In the genomic region with DNA sequence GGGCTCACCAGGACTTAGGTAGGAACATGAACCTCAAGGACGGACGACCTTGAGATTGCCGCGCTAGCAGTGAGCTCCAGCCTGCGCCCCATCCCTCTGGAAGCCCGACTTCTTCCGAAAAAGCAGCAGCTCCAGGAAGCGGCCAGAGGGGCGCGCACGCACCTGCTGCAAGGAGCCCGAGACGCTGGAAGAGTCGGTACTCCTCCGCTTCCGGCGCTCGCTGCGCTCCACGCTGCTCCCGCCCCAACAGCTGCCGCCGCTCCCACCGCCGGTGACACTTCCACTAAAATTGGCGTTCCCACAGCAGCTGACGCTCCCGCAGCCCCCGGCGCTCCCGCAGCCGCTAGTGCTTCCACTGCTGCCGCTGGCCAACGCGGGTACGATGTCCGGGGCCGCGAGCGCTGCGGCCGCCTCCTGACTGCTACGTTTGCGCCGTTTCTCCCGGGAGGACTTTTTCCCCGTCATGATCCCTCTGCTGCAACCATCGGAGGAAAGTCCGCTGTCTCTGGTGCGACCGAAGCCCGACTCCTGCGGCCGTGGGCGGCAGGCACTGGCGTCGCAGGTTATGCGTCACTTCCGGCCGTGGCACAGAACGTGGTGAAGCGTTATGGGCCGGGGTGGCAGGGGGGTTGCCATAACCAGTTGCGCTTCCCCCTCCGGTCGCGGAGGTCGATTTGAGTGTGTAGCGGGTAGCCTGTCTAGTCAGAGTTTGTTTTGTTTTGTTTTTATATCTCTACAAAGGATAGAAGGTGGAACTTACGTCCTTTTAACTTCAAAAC, we compare ENCODE assay signal across 8 cellular contexts. TPM values are rescaled to one million over a fixed set of nuclear protein-coding genes. Genes with fewer than 3 reads are reported as not detected.
DNase-seq lines count a peak whose midpoint lies in the region; ATAC-seq and TF ChIP-seq lines count a peak whose summit lies in the region.

Gene CAAP1, minus strand, starts transcription at position 552 of the 779 bp plus-strand sequence. Its CDS starts 87 bp downstream, at position 465.

- ATAC-seq in GM21447 (IDR thresholded peaks at IDR 0.05; ENCODE audit: unreplicated experiment): peak; percentile 91

- no TSS peak for BruUV-seq in OCI-LY7 (replicated peaks; lab: Mats Ljungman, UMichigan)

- peak within 1 kb of the TSS; percentile 87; the same call in 1 of the 2 replicates for H2AFZ ChIP-seq in OCI-LY7 (ENCODE audit: low read length)

- DNase-seq in DMS 273 (lab: John Stamatoyannopoulos, UW; ENCODE audit: unreplicated experiment): peak; percentile 97
- DNase-seq in OCI-LY7 (ENCODE audit: low spot score): peak; percentile 96
- peak; percentile 92 for DNase-seq in activated T-cell treated with anti-CD3 and anti-CD28 coated beads for 4 hours
- DNase-seq in epithelial cell of prostate (ENCODE audit: low read depth, low spot score): peak; percentile 53
- DNase-seq in mucosa of gallbladder (ENCODE audit: low spot score): peak; percentile 93
- DNase-seq in stimulated activated CD8-positive, alpha-beta memory T cell treated with anti-CD3 and anti-CD28 coated beads, Interleukin-4, amount 100 ng/mL, for 4 hours (ENCODE audit: low read depth in 2 of 2, low spot score in 1 of 2): peak; percentile 82 to 91

- peaks cover 10% of the 10 kb centered on the region for H4K20me1 ChIP-seq in OCI-LY7 (ENCODE audit: insufficient read depth, low read length)

- H3K9ac ChIP-seq in HUES64 (ENCODE audit: low read depth, low read length): peak within 1 kb of the TSS; percentile 97

- peaks cover 47% of the 10 kb centered on the region for H3K79me2 ChIP-seq in OCI-LY7 (ENCODE audit: insufficient read depth, low read depth, low read length)

- peak within 1 kb of the TSS; percentile 94 for H3K4me2 ChIP-seq in OCI-LY7 (ENCODE audit: low read length)

- no peaks in the 10 kb centered on the region for H3K9me3 ChIP-seq in HUES64 (ENCODE audit: insufficient read depth, low read depth, low read length)
- H3K9me3 ChIP-seq in OCI-LY7 (ENCODE audit: low read length): no peaks in the 10 kb centered on the region

- H3K4me3 ChIP-seq in HUES64 (ENCODE audit: low read length) (peak within 1 kb of the TSS; percentile 95), OCI-LY7 (ENCODE audit: low read depth, low read length, poor library complexity, severe bottlenecking) (peak within 1 kb of the TSS; percentile 89)

- TF ChIP-seq CTCF in OCI-LY7 (conservative IDR thresholded peaks at IDR 0.05; ENCODE audit: low read length): peak; percentile 57

- H3K9me2 ChIP-seq in OCI-LY7 (ENCODE audit: insufficient read depth, low read length): no peaks in the 10 kb centered on the region

- H3K27ac ChIP-seq in HUES64 (ENCODE audit: low read depth, low read length) (peak within 1 kb of the TSS; percentile 98), OCI-LY7 (ENCODE audit: low read depth, low read length, poor library complexity, severe bottlenecking) (peak within 1 kb of the TSS; percentile 93), epithelial cell of prostate (peak within 1 kb of the TSS; percentile 97)

- CTCF ChIA-PET in OCI-LY7 (lab: Charles Lee; ENCODE audit: unreplicated experiment): no interaction called here

- H3K4me1 ChIP-seq in HUES64 (ENCODE audit: insufficient read depth, low read length) (peaks cover 12% of the 10 kb centered on the region; the same call in 1 of the 2 replicates), OCI-LY7 (ENCODE audit: insufficient read depth, low read length, poor library complexity, severe bottlenecking) (peaks cover 32% of the 10 kb centered on the region)

- no peaks in the 10 kb centered on the region for H3K27me3 ChIP-seq in HUES64 (ENCODE audit: insufficient read depth, low read length)

- under 1% methylated on average over 67 of the region's 70 CpGs for WGBS in HUES64

- intact Hi-C loops in OCI-LY7 (cut with micrococcal nuclease; ENCODE audit: unreplicated experiment): loop anchor here (1.0 kb wide), 1 partner anchor 55 kb away; the partner anchor contains the start of gene PLAA

- POLR2A ChIA-PET in OCI-LY7 (lab: Charles Lee): interaction anchor here (0.8 to 2.2 kb wide), 11 partner anchors 9 to 55 kb away, joined by 3 to 10 read pairs (median 4); partner anchors contain the start of gene PLAA

- H3K36me3 ChIP-seq in HUES64 (ENCODE audit: insufficient read depth, low read length) (peaks cover 1% of the 10 kb centered on the region; the same call in 1 of the 2 replicates), OCI-LY7 (ENCODE audit: insufficient read depth, low read length) (peaks cover 23% of the 10 kb centered on the region)

RNA-seq across cellular contexts. Expression of gene CAAP1, which starts in this region (rescaled TPM):
- 21.9 TPM for polyA plus RNA-seq in HUES64 (2013, experiment 1 of 2)
- 28.5 TPM for polyA plus RNA-seq in HUES64 (2013, experiment 2 of 2)
- 38.8 and 52.3 TPM in 2 replicates for total RNA-seq in OCI-LY7 (2014; rRNA removed; shearing (Covaris generic))
- total RNA-seq in OCI-LY7 (2022) (28.4 and 32.9 TPM in 2 replicates), mucosa of gallbladder (19.8 TPM)

Comparison
In these comparisons a context has a peak if more than half of its experiments do, and no peak if none do; other contexts are left out.
1. Peak in every context shown above with its lines: DNase-seq, ATAC-seq, H3K4me3 ChIP-seq and H3K27ac ChIP-seq.